Comparison of ENCODE assay signal across 8 cellular contexts in genomic region chr6:27495386-27496135, GRCh38. TPM values are rescaled to one million over a fixed set of nuclear protein-coding genes. Genes with fewer than 3 reads are reported as not detected.
DNase-seq lines count a peak whose midpoint lies in the region; ATAC-seq and TF ChIP-seq lines count a peak whose summit lies in the region.

No MANE protein-coding gene starts in this region.

- peaks cover 0 to 2% of the 10 kb centered on the region in 2 experiments; a peak in 1 of 5 replicates for H3K9me3 Mint-ChIP-seq in H9

- H3K36me3 Mint-ChIP-seq in H9 (ENCODE audit: insufficient read depth in 1 of 3, low read depth in 3 of 3), result no peaks in the 10 kb centered on the region

- peak overlapping the region; percentile 31 for H3K18ac ChIP-seq in H9 (ENCODE audit: insufficient read length, low read depth, low read length)

- H3K27ac Mint-ChIP-seq in H9, result peak overlapping the region in 2 of 3 experiments; percentile 57 to 71; a peak in 3 of 7 replicates

- no peaks in the 10 kb centered on the region for H3K27me3 ChIP-seq in H9 (ENCODE audit: insufficient read depth, low read length)

- peak overlapping the region; percentile 68 for H3K4me3 ChIP-seq in astrocyte of the cerebellum (ENCODE audit: low read depth, low read length)

- H4K5ac ChIP-seq in H9 (ENCODE audit: insufficient read length, low read depth, low read length), result no peak overlapping the region

- no peak overlapping the region for H4K91ac ChIP-seq in H9 (ENCODE audit: insufficient read length, low read depth, low read length)

- H3K79me2 ChIP-seq in H9 (ENCODE audit: insufficient read depth, low read length), result no peaks in the 10 kb centered on the region

- no peak overlapping the region for H3K27ac ChIP-seq in H9 (ENCODE audit: insufficient read length, low read depth, low read length)

- peak overlapping the region; percentile 43 for H3K4me2 ChIP-seq in H9 (ENCODE audit: insufficient read depth, insufficient read length, low read length)

- DNase-seq in Caki2 (ENCODE audit: low read depth) (peak; percentile 89), H9 (peak; percentile 92), RPMI7951 (ENCODE audit: low read depth) (peak; percentile 75), astrocyte of the cerebellum (ENCODE audit: low read depth) (no peak), iPS-NIHi11 (ENCODE audit: low spot score) (peak; percentile 52), NCI-H2081 treated with DMSO at 0.1 percent for 48 hours (lab: John Stamatoyannopoulos, UW) (no peak)
- DNase-seq in stimulated activated CD4-positive, alpha-beta T cell treated with anti-CD3 and anti-CD28 coated beads, Interleukin-15, amount 100 ng/mL, for 48 hours (ENCODE audit: low read depth in 2 of 2), result peak; percentile 67 to 78

- H4K20me1 ChIP-seq in H9 (ENCODE audit: control insufficient read depth, insufficient read depth, insufficient read length), result no peaks in the 10 kb centered on the region

- H2BK120ac ChIP-seq in H9 (ENCODE audit: low read depth, low read length, poor library complexity, severe bottlenecking), result no peak overlapping the region

- H3K27me3 Mint-ChIP-seq in H9 (ENCODE audit: low read depth), result peaks cover 17% of the 10 kb centered on the region

- no peak overlapping the region for H4K8ac ChIP-seq in H9 (replicated peaks; ENCODE audit: insufficient read length, low read depth, low read length)

- peaks cover 8 to 9% of the 10 kb centered on the region in 2 experiments for H3K4me1 Mint-ChIP-seq in H9

- peak overlapping the region; percentile 59 for H3K9ac ChIP-seq in H9 (ENCODE audit: extremely low read depth, insufficient read length, low read length)

- no peak overlapping the region for H2BK15ac ChIP-seq in H9 (ENCODE audit: low read depth, low read length)

- H3K9me3 ChIP-seq in H9 (ENCODE audit: control insufficient read depth, low read depth, low read length), result no peaks in the 10 kb centered on the region

- H3K14ac ChIP-seq in H9 (ENCODE audit: insufficient read depth, low read length), result peak overlapping the region; percentile 54

- H2AFZ ChIP-seq in H9 (ENCODE audit: low read length), result peak overlapping the region; percentile 72

- WGBS in H9 (ENCODE audit: extremely low coverage, insufficient read length, low lambda C conversion rate), result no CpG with 5 or more reads among the region's 34 CpGs

- no peak overlapping the region for H2BK5ac ChIP-seq in H9 (ENCODE audit: insufficient read length, low read length)

- no peak overlapping the region for H2BK12ac ChIP-seq in H9 (ENCODE audit: insufficient read length, low read depth, low read length)

- ATAC-seq in GM21825 (IDR thresholded peaks at IDR 0.05; ENCODE audit: unreplicated experiment), result no peak

- in situ Hi-C loops in Caki2 (cut with HindIII; ENCODE audit: low pct_unique_long_range_greater_than_20kb, low sequenced_read_pairs), result no loop called here
- in situ Hi-C loops in astrocyte of the cerebellum (cut with HindIII; ENCODE audit: low sequenced_read_pairs), result no loop called here

- no peaks in the 10 kb centered on the region; the same call in 1 of the 2 replicates for H3K4me1 ChIP-seq in H9 (ENCODE audit: insufficient read depth, low read length)

- no peak overlapping the region for H3K4ac ChIP-seq in H9 (ENCODE audit: low read depth, low read length)

- H3T11ph ChIP-seq in H9 (ENCODE audit: low read length), result no peak overlapping the region

- H2BK20ac ChIP-seq in H9 (ENCODE audit: low read depth, low read length, poor library complexity, severe bottlenecking), result no peak overlapping the region

- no peak overlapping the region for H2AK5ac ChIP-seq in H9 (ENCODE audit: insufficient read length, low read length)

- no peak overlapping the region for H3K23ac ChIP-seq in H9 (ENCODE audit: insufficient read length, low read depth, low read length)

- peak; percentile 60 for TF ChIP-seq CTCF in H9 (conservative IDR thresholded peaks at IDR 0.05)
- no peak for TF ChIP-seq CTCF in astrocyte of the cerebellum (IDR thresholded peaks at IDR 0.05; ENCODE audit: low read depth, low read length, missing control alignments)

- no peaks in the 10 kb centered on the region for H3K79me1 ChIP-seq in H9 (ENCODE audit: insufficient read depth, low read depth, low read length, poor library complexity, severe bottlenecking)

- H3K56ac ChIP-seq in H9 (ENCODE audit: insufficient read length, low read depth, low read length), result no peak overlapping the region

- peaks cover 7% of the 10 kb centered on the region for H3K23me2 ChIP-seq in H9 (ENCODE audit: insufficient read length, low read depth, low read length, poor library complexity, severe bottlenecking)

- H3K4me3 Mint-ChIP-seq in H9, result peak overlapping the region; percentile 88 to 95

RNA-seq across cellular contexts. Expression of gene ZNF184, which starts 22.7 kb away (rescaled TPM):
- total RNA-seq in Caki2 (2014; rRNA removed; shearing (Covaris generic); ENCODE audit: low replicate concordance), result 13.2 and 13.8 TPM in 2 replicates
- 6.3 and 6.5 TPM in 2 replicates for total RNA-seq in H9 (2021)
- total RNA-seq in RPMI7951 (2014; rRNA removed; shearing (Covaris generic)), result 16.4 and 24.2 TPM in 2 replicates

Comparison
In these comparisons a context has a peak if more than half of its experiments do, and no peak if none do; other contexts are left out.
1. DNase-seq: peak in Caki2 (single experiment), H9 (single experiment), RPMI7951 (single experiment), iPS-NIHi11 (single experiment) and stimulated activated CD4-positive, alpha-beta T cell treated with anti-CD3 and anti-CD28 coated beads, Interleukin-15, amount 100 ng/mL, for 48 hours (2 of 2); none in astrocyte of the cerebellum (single experiment) and NCI-H2081 treated with DMSO at 0.1 percent for 48 hours (single experiment).